Comparison of ENCODE assay signal across 2 cellular contexts in genomic region chr15:89936051-89936792, GRCh38.
TF ChIP-seq lines count a peak whose summit lies in the region.

No MANE protein-coding gene starts in this region.

TF ChIP-seq in A549, 52 proteins besides CTCF, POLR2A, EP300 and RAD21:
- TF ChIP-seq USF2 (IDR thresholded peaks at IDR 0.05) (no peak), REST (IDR thresholded peaks at IDR 0.05) (no peak), RFX5 (IDR thresholded peaks at IDR 0.05) (no peak), ZFP36 (IDR thresholded peaks at IDR 0.05; ENCODE audit: borderline replicate concordance, partially characterized antibody) (no peak), TFCP2L1 (CRISPR knock-in tag; IDR thresholded peaks at IDR 0.05) (no peak), CBX2 (IDR thresholded peaks at IDR 0.05; ENCODE audit: borderline replicate concordance, low read depth) (no peak), EHF (CRISPR knock-in tag; IDR thresholded peaks at IDR 0.05) (no peak), SMC3 (IDR thresholded peaks at IDR 0.05) (no peak), JUN (IDR thresholded peaks at IDR 0.05) (no peak)

TF ChIP-seq in HepG2, 621 proteins besides CTCF, POLR2A, EP300 and RAD21:
- TF ChIP-seq ZBTB3 (CRISPR knock-in tag; IDR thresholded peaks at IDR 0.05; ENCODE audit: borderline replicate concordance, low read depth): no peak
- no peak for TF ChIP-seq ZNF780A (CRISPR knock-in tag; IDR thresholded peaks at IDR 0.05)
- TF ChIP-seq DNMT1 (CRISPR knock-in tag; IDR thresholded peaks at IDR 0.05): no peak
- no peak for TF ChIP-seq ZNF24 (IDR thresholded peaks at IDR 0.05)
- TF ChIP-seq PTBP1 (IDR thresholded peaks at IDR 0.05; ENCODE audit: low read depth, low read length, poor library complexity, severe bottlenecking): no peak
- no peak for TF ChIP-seq UBTF (CRISPR knock-in tag; IDR thresholded peaks at IDR 0.05)
- TF ChIP-seq ZNF570 (CRISPR knock-in tag; IDR thresholded peaks at IDR 0.05; ENCODE audit: borderline replicate concordance): no peak
- TF ChIP-seq SIX4 (CRISPR knock-in tag; IDR thresholded peaks at IDR 0.05): no peak
- TF ChIP-seq KLF12 (CRISPR knock-in tag; IDR thresholded peaks at IDR 0.05; ENCODE audit: borderline replicate concordance): no peak
- no peak for TF ChIP-seq ZNF737 (CRISPR knock-in tag; IDR thresholded peaks at IDR 0.05; ENCODE audit: borderline replicate concordance)
- no peak for TF ChIP-seq RXRB (CRISPR knock-in tag; IDR thresholded peaks at IDR 0.05; ENCODE audit: borderline replicate concordance)
- TF ChIP-seq ZNF446 (CRISPR knock-in tag; IDR thresholded peaks at IDR 0.05): no peak
- TF ChIP-seq FLYWCH1 (CRISPR knock-in tag; IDR thresholded peaks at IDR 0.05): no peak
- TF ChIP-seq, protein P1, sequence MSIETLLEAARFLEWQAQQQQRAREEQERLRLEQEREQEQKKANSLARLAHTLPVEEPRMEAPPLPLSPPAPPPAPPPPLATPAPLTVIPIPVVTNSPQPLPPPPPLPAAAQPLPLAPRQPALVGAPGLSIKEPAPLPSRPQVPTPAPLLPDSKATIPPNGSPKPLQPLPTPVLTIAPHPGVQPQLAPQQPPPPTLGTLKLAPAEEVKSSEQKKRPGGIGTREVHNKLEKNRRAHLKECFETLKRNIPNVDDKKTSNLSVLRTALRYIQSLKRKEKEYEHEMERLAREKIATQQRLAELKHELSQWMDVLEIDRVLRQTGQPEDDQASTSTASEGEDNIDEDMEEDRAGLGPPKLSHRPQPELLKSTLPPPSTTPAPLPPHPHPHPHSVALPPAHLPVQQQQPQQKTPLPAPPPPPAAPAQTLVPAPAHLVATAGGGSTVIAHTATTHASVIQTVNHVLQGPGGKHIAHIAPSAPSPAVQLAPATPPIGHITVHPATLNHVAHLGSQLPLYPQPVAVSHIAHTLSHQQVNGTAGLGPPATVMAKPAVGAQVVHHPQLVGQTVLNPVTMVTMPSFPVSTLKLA (IDR thresholded peaks at IDR 0.05): no peak
- TF ChIP-seq TOE1 (CRISPR knock-in tag; IDR thresholded peaks at IDR 0.05): no peak
- no peak for TF ChIP-seq ERF (CRISPR knock-in tag; IDR thresholded peaks at IDR 0.05)
- TF ChIP-seq SSRP1 (CRISPR knock-in tag; IDR thresholded peaks at IDR 0.05): no peak
- no peak for TF ChIP-seq GATA4 (IDR thresholded peaks at IDR 0.05; ENCODE audit: borderline replicate concordance, low read depth)
- no peak for TF ChIP-seq ATAD3A (CRISPR knock-in tag; IDR thresholded peaks at IDR 0.05)
